8 cellular contexts compared by ENCODE assay signal in genomic region chr18:10787293-10787901, GRCh38.
A peak's percentile ranks its signal among the peaks of the same experiment; 100 is the strongest.
DNase-seq lines count a peak whose midpoint lies in the region; ATAC-seq and TF ChIP-seq lines count a peak whose summit lies in the region.

No MANE protein-coding gene starts in this region.

- intact Hi-C loops in aorta (cut with DNase I): no loop called here

- CTCF ChIA-PET in GM10248 (lab: Yijun Ruan, JAX): interaction anchor here (0.7 to 5.1 kb wide), 27 partner anchors 8 to 732 kb away, joined by 3 to 40 read pairs (median 4); no protein-coding TSS in a partner anchor

- in situ Hi-C loops in HAP-1 (cut with MboI; ENCODE audit: low sequenced_read_pairs): no loop called here

- POLR2A ChIA-PET in GM10248 (lab: Yijun Ruan, JAX): no interaction called here

- H3K9me3 Mint-ChIP-seq in progenitor cell of endocrine pancreas (ENCODE audit: low read depth): no peaks in the 10 kb centered on the region

- no peak overlapping the region for H3K27ac Mint-ChIP-seq in progenitor cell of endocrine pancreas

- H3K36me3 ChIP-seq in HAP-1 (replicated peaks): no peaks in the 10 kb centered on the region
- H3K36me3 ChIP-seq in aorta (ENCODE audit: control insufficient read depth in 1 of 2, insufficient read depth in 2 of 2, low read length in 1 of 2): no peaks in the 10 kb centered on the region

- H3K27me3 Mint-ChIP-seq in progenitor cell of endocrine pancreas: peaks cover 37% of the 10 kb centered on the region

- DNase-seq in GM10248 (ENCODE audit: extremely low spot score) (peak; percentile 71), HAP-1 (ENCODE audit: low spot score in 2 of 2) (peak; percentile 22 to 83), LoVo (ENCODE audit: low spot score) (peak; percentile 65), SHP77 treated with DMSO at 0.1 percent for 48 hours (lab: John Stamatoyannopoulos, UW) (peak; percentile 34), globus pallidus (ENCODE audit: low spot score) (peak; percentile 88), progenitor cell of endocrine pancreas (ENCODE audit: low spot score, unreplicated experiment) (peak; percentile 42), aorta (peak; percentile 81 to 89)
- peak; percentile 70 for DNase-seq in activated T-helper 9 cell treated with anti-CD3 and anti-CD28 coated beads, Interleukin-2, amount 50 U/mL, for 16 hours (ENCODE audit: low read depth)

- H3K4me1 Mint-ChIP-seq in progenitor cell of endocrine pancreas (ENCODE audit: low read depth): no peaks in the 10 kb centered on the region

- H3K4me1 ChIP-seq in HAP-1 (no peaks in the 10 kb centered on the region), aorta (ENCODE audit: control insufficient read depth in 1 of 2, insufficient read depth in 2 of 2, low read length in 2 of 2) (no peaks in the 10 kb centered on the region)

- TF ChIP-seq CTCF in GM10248 (IDR thresholded peaks at IDR 0.05; ENCODE audit: control extremely low read depth, extremely low read depth, low read depth, missing control alignments) (peak; percentile 77), progenitor cell of endocrine pancreas (IDR thresholded peaks at IDR 0.05; ENCODE audit: unreplicated experiment) (peak; percentile 87)

- H3K36me3 Mint-ChIP-seq in progenitor cell of endocrine pancreas (ENCODE audit: insufficient read depth): no peaks in the 10 kb centered on the region

- H3K4me3 Mint-ChIP-seq in progenitor cell of endocrine pancreas (ENCODE audit: low read depth): no peak overlapping the region

- H3K27ac ChIP-seq in aorta (ENCODE audit: low read depth in 1 of 2, low read length in 2 of 2): no peak overlapping the region

- peak; percentile 60 for ATAC-seq in aorta (ENCODE audit: low FRiP score)

- WGBS in aorta, 2 donors: 56 to 57% methylated on average over 5 of the region's 5 CpGs

- H3K4me3 ChIP-seq in HAP-1: no peak overlapping the region
- no peak overlapping the region for H3K4me3 ChIP-seq in aorta (ENCODE audit: low read length in 2 of 2)

- no peaks in the 10 kb centered on the region for H3K27me3 ChIP-seq in HAP-1 (ENCODE audit: low read depth)
- no peaks in the 10 kb centered on the region for H3K27me3 ChIP-seq in aorta (ENCODE audit: control insufficient read depth in 1 of 2, insufficient read depth in 2 of 2, low read length in 1 of 2)

- no peaks in the 10 kb centered on the region for H3K9me3 ChIP-seq in HAP-1
- no peaks in the 10 kb centered on the region for H3K9me3 ChIP-seq in aorta (ENCODE audit: control insufficient read depth, low read length)

Comparison
In these comparisons a context has a peak if more than half of its experiments do, and no peak if none do; other contexts are left out.
1. DNase-seq: peak in every context shown above with its lines; median percentile 88 in globus pallidus; 85 in aorta; 71 in GM10248; 70 in activated T-helper 9 cell treated with anti-CD3 and anti-CD28 coated beads, Interleukin-2, amount 50 U/mL, for 16 hours; 65 in LoVo; 52 in HAP-1; 42 in progenitor cell of endocrine pancreas; 34 in SHP77 treated with DMSO at 0.1 percent for 48 hours.